In genomic region chrX:40543661-40544328, GRCh38 we compare ENCODE assay signal across 8 cellular contexts. TPM values are rescaled to one million over a fixed set of nuclear protein-coding genes. Genes with fewer than 3 reads are reported as not detected.
DNase-seq lines count a peak whose midpoint lies in the region; ATAC-seq and TF ChIP-seq lines count a peak whose summit lies in the region.

No MANE protein-coding gene starts in this region.

- H3K4me3 ChIP-seq in HCT116 (replicated peaks in 1 of 2; ENCODE audit: low read depth in 1 of 2, low read length in 2 of 2) (no peak overlapping the region), OCI-LY1 (ENCODE audit: low read depth, low read length, poor library complexity, severe bottlenecking) (no peak overlapping the region), coronary artery (no peak overlapping the region), liver (ENCODE audit: low read depth in 1 of 3, low read length in 3 of 3) (no peak overlapping the region)

- H4K20me1 ChIP-seq in HCT116 (ENCODE audit: insufficient read depth) (no peaks in the 10 kb centered on the region), OCI-LY1 (ENCODE audit: insufficient read depth, low read length) (no peaks in the 10 kb centered on the region)

- H3K9ac ChIP-seq in HCT116 (ENCODE audit: low read length) (no peak overlapping the region), OCI-LY1 (ENCODE audit: low read length) (no peak overlapping the region), liver (ENCODE audit: low read depth in 1 of 2, low read length in 2 of 2) (no peak overlapping the region)

- H3K36me3 ChIP-seq in HCT116 (ENCODE audit: control insufficient read depth in 1 of 2, insufficient read depth in 2 of 2, low read length in 2 of 2) (no peaks in the 10 kb centered on the region), OCI-LY1 (ENCODE audit: insufficient read depth, low read length) (no peaks in the 10 kb centered on the region), liver (ENCODE audit: control insufficient read depth in 4 of 4, insufficient read depth in 3 of 4, low read depth in 1 of 4, low read length in 3 of 4) (no peaks in the 10 kb centered on the region)

- RAD21 ChIA-PET in HCT116 (lab: Charles Lee; ENCODE audit: low non-redundant PET in 1 of 2, low total read pairs in 2 of 2, uncharacterized antibody in 2 of 2, unreplicated experiment in 2 of 2) = interaction anchor here in 1 of 2 experiments (0.7 kb wide), 1 partner anchor 533 kb away, joined by 3 read pairs; no protein-coding TSS in a partner anchor

- TF ChIP-seq CTCF in HCT116 (IDR thresholded peaks at IDR 0.05 in 2 of 3, conservative IDR thresholded peaks at IDR 0.05 in 1 of 3; ENCODE audit: borderline replicate concordance in 1 of 3, insufficient read depth in 1 of 3, low read depth in 2 of 3, low read length in 2 of 3) (peak; percentile 38 to 69 (median 59); a peak in 5 of 6 replicates), OCI-LY1 (IDR thresholded peaks at IDR 0.05; ENCODE audit: low read length) (peak; percentile 63), coronary artery (IDR thresholded peaks at IDR 0.05) (peak; percentile 70), liver (IDR thresholded peaks at IDR 0.05; ENCODE audit: low read depth, low read length, missing input control) (peak; percentile 84)

- H2AFZ ChIP-seq in HCT116 (ENCODE audit: low read depth, low read length, poor library complexity, severe bottlenecking) (peak overlapping the region; percentile 93), OCI-LY1 (ENCODE audit: low read length) (no peak overlapping the region)

- H3K9me3 ChIP-seq in HCT116 (ENCODE audit: control insufficient read depth in 1 of 2, insufficient read depth in 1 of 2, low read depth in 1 of 2, low read length in 2 of 2) (no peaks in the 10 kb centered on the region), OCI-LY1 (ENCODE audit: low read length) (no peaks in the 10 kb centered on the region), liver (ENCODE audit: control insufficient read depth in 4 of 4, low read length in 3 of 4) (no peaks in the 10 kb centered on the region)

- 10% methylated on average over 8 of the region's 8 CpGs for WGBS in liver

- H3K27ac ChIP-seq in HCT116 (ENCODE audit: low read depth, low read length) (no peak overlapping the region), OCI-LY1 (ENCODE audit: low read depth, low read length, poor library complexity, severe bottlenecking) (no peak overlapping the region), coronary artery (no peak overlapping the region), liver (ENCODE audit: low read depth in 1 of 2, low read length in 2 of 2) (no peak overlapping the region)

- POLR2A ChIA-PET in HCT116 (lab: Charles Lee) = interaction anchor here (1.2 kb wide), 1 partner anchor 37 kb away, joined by 3 read pairs; the partner anchor contains the start of gene ATP6AP2

- intact Hi-C loops in HCT116 (cut with micrococcal nuclease) = no loop called here

- BruUV-seq in HCT116 (replicated peaks; lab: Mats Ljungman, UMichigan) = no TSS peak

- H3K4me1 ChIP-seq in HCT116 (ENCODE audit: control insufficient read depth in 1 of 2, insufficient read depth in 2 of 2, low read length in 2 of 2) = peaks cover 0 to 17% of the 10 kb centered on the region in 2 experiments; a peak in 2 of 4 replicates
- H3K4me1 ChIP-seq in OCI-LY1 (ENCODE audit: insufficient read depth, low read length, severe bottlenecking) = peaks cover 7% of the 10 kb centered on the region
- H3K4me1 ChIP-seq in liver (ENCODE audit: control insufficient read depth in 4 of 4, insufficient read depth in 4 of 4, low read length in 3 of 4) = peaks cover 0 to 10% (median 1%) of the 10 kb centered on the region in 4 donors

- peak; percentile 37; the same call in 1 of the 2 replicates for ATAC-seq in HCT116
- ATAC-seq in HG02840 (IDR thresholded peaks at IDR 0.05; ENCODE audit: low FRiP score, unreplicated experiment) = no peak
- no peak for ATAC-seq in GM18909 (IDR thresholded peaks at IDR 0.05; ENCODE audit: poor library complexity, unreplicated experiment)
- ATAC-seq in GM19035 (IDR thresholded peaks at IDR 0.05; ENCODE audit: unreplicated experiment) = no peak

- H3K4me2 ChIP-seq in HCT116 (ENCODE audit: low read length) = peak overlapping the region; percentile 40
- no peak overlapping the region for H3K4me2 ChIP-seq in OCI-LY1 (ENCODE audit: low read length)

- no peaks in the 10 kb centered on the region for H3K79me2 ChIP-seq in HCT116 (ENCODE audit: insufficient read depth, low read length)
- H3K79me2 ChIP-seq in OCI-LY1 (ENCODE audit: insufficient read depth, low read length) = no peaks in the 10 kb centered on the region

- no peaks in the 10 kb centered on the region for H3F3A ChIP-seq in OCI-LY1 (ENCODE audit: insufficient read depth, low read length)

- peak; percentile 30 for DNase-seq in CMK (ENCODE audit: low read depth)
- DNase-seq in HCT116 (ENCODE audit: low read depth, low spot score) = peak; percentile 33
- DNase-seq in coronary artery (ENCODE audit: low spot score) = no peak

- no peaks in the 10 kb centered on the region for H3K9me2 ChIP-seq in HCT116 (ENCODE audit: insufficient read depth)
- no peaks in the 10 kb centered on the region for H3K9me2 ChIP-seq in OCI-LY1 (ENCODE audit: low read depth, low read length)

- CTCF ChIA-PET in HCT116 (lab: Charles Lee) = interaction anchor here (0.6 to 1.5 kb wide), 8 partner anchors 8 to 787 kb away, joined by 3 to 8 read pairs (median 4); partner anchors contain the start of gene CXorf38

- H3K27me3 ChIP-seq in HCT116 (ENCODE audit: insufficient read depth, low read length) (no peaks in the 10 kb centered on the region), OCI-LY1 (ENCODE audit: insufficient read depth, low read length) (no peaks in the 10 kb centered on the region), liver (ENCODE audit: control insufficient read depth in 4 of 4, insufficient read depth in 4 of 4, low read length in 3 of 4) (no peaks in the 10 kb centered on the region)

- TF ChIP-seq RAD21 in HCT116 (IDR thresholded peaks at IDR 0.05; ENCODE audit: low read depth) = peak; percentile 72
- TF ChIP-seq RAD21 in liver (IDR thresholded peaks at IDR 0.05) = peak; percentile 81 to 88

- TF ChIP-seq POLR2A in HCT116 (IDR thresholded peaks at IDR 0.05; ENCODE audit: borderline replicate concordance, extremely low read depth, insufficient read depth, insufficient read length) = no peak

TF ChIP-seq in HCT116, 20 proteins besides CTCF, POLR2A, EP300 and RAD21 (continues in another document):
- TF ChIP-seq CBX3 (IDR thresholded peaks at IDR 0.05; ENCODE audit: low read depth) (no peak), REST (IDR thresholded peaks at IDR 0.05; ENCODE audit: low read depth) (no peak), EZH2phosphoT487 (IDR thresholded peaks at IDR 0.05; ENCODE audit: borderline replicate concordance) (no peak), EGR1 (IDR thresholded peaks at IDR 0.05; ENCODE audit: low read depth) (no peak)

TF ChIP-seq in liver, 16 proteins besides CTCF, POLR2A, EP300 and RAD21 (continues in another document):
- no peak for TF ChIP-seq NR2F2 (IDR thresholded peaks at IDR 0.05)
- no peak for TF ChIP-seq GABPA (IDR thresholded peaks at IDR 0.05 in 1 of 2, conservative IDR thresholded peaks at IDR 0.05 in 1 of 2)
- TF ChIP-seq REST (IDR thresholded peaks at IDR 0.05) = no peak
- no peak for TF ChIP-seq ZBTB33 (IDR thresholded peaks at IDR 0.05)
- no peak for TF ChIP-seq EGR1 (IDR thresholded peaks at IDR 0.05; ENCODE audit: low read depth in 2 of 2)
- no peak for TF ChIP-seq HNF4G (IDR thresholded peaks at IDR 0.05)
- no peak for TF ChIP-seq SP1 (IDR thresholded peaks at IDR 0.05)
- TF ChIP-seq MAX (IDR thresholded peaks at IDR 0.05) = no peak
- no peak for TF ChIP-seq RXRA (IDR thresholded peaks at IDR 0.05)
- no peak for TF ChIP-seq JUND (IDR thresholded peaks at IDR 0.05)

RNA-seq across cellular contexts. Expression of gene ATP6AP2, which starts 37.0 kb away (rescaled TPM):
- total RNA-seq in HCT116 (2021; ENCODE audit: unreplicated experiment) (62.0 TPM), liver (10 to 100 TPM; 61.9 to 80.7 TPM)
- 67.3 and 73.6 TPM in 2 replicates for polyA plus RNA-seq in HCT116 (2012)
- polyA plus RNA-seq in liver = 10 to 100 TPM; 49.7 to 54.2 TPM
